18 cellular contexts compared by ENCODE assay signal in the genomic region with DNA sequence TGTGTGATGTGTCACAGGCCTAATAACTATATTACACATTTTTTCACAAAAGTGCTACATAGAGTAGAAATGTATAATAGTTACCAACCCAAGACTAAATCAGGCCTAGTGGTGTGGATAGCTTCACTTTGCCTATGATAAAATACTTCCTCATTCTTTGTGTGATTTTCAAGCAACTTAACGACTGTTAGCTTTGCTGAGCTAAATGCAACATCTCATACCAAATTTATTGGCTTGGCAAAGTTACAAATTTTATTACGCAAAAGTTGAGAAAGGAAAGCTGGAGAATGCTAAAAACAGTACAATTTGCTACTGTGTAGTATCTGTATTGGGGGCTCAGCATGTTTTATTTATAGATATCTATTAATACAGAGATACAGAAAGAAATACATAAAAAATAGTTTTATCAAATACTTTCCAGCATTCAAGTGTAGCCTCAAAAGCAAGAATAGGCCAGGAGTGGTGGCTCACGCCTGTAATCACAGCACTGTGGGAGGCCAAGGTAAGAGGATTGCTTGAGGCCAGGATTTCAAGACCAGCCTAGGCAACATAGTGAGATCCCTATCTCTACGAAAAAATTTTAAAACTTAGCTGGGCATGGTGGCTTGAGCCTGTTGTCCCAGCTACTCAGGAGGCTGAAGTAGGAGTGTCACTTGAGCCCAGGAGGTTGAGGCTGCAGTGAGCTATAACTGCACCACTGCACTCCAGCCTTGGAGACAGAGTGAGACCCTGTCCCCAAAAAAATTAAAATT.
DNase-seq lines count a peak whose midpoint lies in the region; ATAC-seq and TF ChIP-seq lines count a peak whose summit lies in the region.
"Had no signal": no experiment of that assay in that cellular context is flagged by ENCODE, and none has a peak within 500 bp of the region (broad histone marks: within the 10 kb centered on the region; RNA-seq: fewer than 3 reads in every experiment).

No MANE protein-coding gene starts in this region.

- H3K4me1 ChIP-seq in adipocyte (ENCODE audit: control insufficient read depth, insufficient read depth, low read length) (peaks cover 17% of the 10 kb centered on the region), neutrophil (ENCODE audit: control insufficient read depth in 1 of 2, insufficient read depth in 1 of 2, low read depth in 1 of 2, low read length in 1 of 2) (peaks cover 20 to 23% of the 10 kb centered on the region in 2 experiments)
- H3K4me1 ChIP-seq: HAP-1, parathyroid adenoma had no signal

- no peaks in the 10 kb centered on the region for H3K27me3 ChIP-seq in adipocyte (replicated peaks; ENCODE audit: control insufficient read depth, insufficient read depth, low read length)
- H3K27me3 ChIP-seq in neutrophil: peaks cover 13% of the 10 kb centered on the region
- H3K27me3 ChIP-seq: adrenal gland had no signal

- TF ChIP-seq CTCF in C4-2B (conservative IDR thresholded peaks at IDR 0.05) (no peak), LNCaP clone FGC (IDR thresholded peaks at IDR 0.05; ENCODE audit: control insufficient read depth, extremely low read depth, insufficient read depth) (no peak), neutrophil (IDR thresholded peaks at IDR 0.05) (no peak)

- H3K9me3 ChIP-seq in adipocyte (ENCODE audit: control insufficient read depth, low read length) (no peaks in the 10 kb centered on the region), neutrophil (no peaks in the 10 kb centered on the region)
- H3K9me3 ChIP-seq: adrenal gland, HAP-1 had no signal

- no peaks in the 10 kb centered on the region for H3K36me3 ChIP-seq in adipocyte (ENCODE audit: control insufficient read depth, insufficient read depth, low read length, severe bottlenecking)
- no peaks in the 10 kb centered on the region for H3K36me3 ChIP-seq in neutrophil
- H3K36me3 ChIP-seq: adrenal gland, HAP-1 had no signal

- H3K4me3 ChIP-seq in LNCaP clone FGC (ENCODE audit: low read depth, low read length): no peak overlapping the region
- no peak overlapping the region for H3K4me3 ChIP-seq in adipocyte (ENCODE audit: low read length)
- H3K4me3 ChIP-seq in neutrophil (ENCODE audit: low read depth in 1 of 2, low read length in 1 of 2): no peak overlapping the region
- H3K4me3 ChIP-seq: adrenal gland, HAP-1 had no signal

- H3K27ac ChIP-seq in C4-2B: peak overlapping the region; percentile 46
- H3K27ac ChIP-seq in neutrophil: peak overlapping the region; percentile 0
- H3K27ac ChIP-seq: adrenal gland, HL-60, parathyroid adenoma had no signal

- H3K9ac ChIP-seq in adipocyte (ENCODE audit: low read length): peak overlapping the region; percentile 11
- H3K9ac ChIP-seq: parathyroid adenoma had no signal

- DNase-seq in LNCaP clone FGC (ENCODE audit: low read depth): peak; percentile 62
- DNase-seq in adipocyte (ENCODE audit: low read depth): no peak
- no peak for DNase-seq in NCI-H1105 treated with DMSO at 0.1 percent for 48 hours (lab: John Stamatoyannopoulos, UW)
- no peak for DNase-seq in NCI-H774 (lab: John Stamatoyannopoulos, UW)
- DNase-seq: activated CD4-positive, alpha-beta T cell treated with anti-CD3 and anti-CD28 coated beads for 48 hours; activated T-cell treated with anti-CD3 and anti-CD28 coated beads, Interleukin-2, amount 50 U/mL, for 48 hours; adrenal gland; CD4-positive, alpha-beta memory T cell; cortex of kidney; MM.1S; T-helper 1 cell had no signal

- ATAC-seq in HG03571 (IDR thresholded peaks at IDR 0.05; ENCODE audit: unreplicated experiment): no peak
- no peak for ATAC-seq in GM18858 (IDR thresholded peaks at IDR 0.05; ENCODE audit: unreplicated experiment)
